10 cellular contexts compared by ENCODE assay signal in the genomic region with DNA sequence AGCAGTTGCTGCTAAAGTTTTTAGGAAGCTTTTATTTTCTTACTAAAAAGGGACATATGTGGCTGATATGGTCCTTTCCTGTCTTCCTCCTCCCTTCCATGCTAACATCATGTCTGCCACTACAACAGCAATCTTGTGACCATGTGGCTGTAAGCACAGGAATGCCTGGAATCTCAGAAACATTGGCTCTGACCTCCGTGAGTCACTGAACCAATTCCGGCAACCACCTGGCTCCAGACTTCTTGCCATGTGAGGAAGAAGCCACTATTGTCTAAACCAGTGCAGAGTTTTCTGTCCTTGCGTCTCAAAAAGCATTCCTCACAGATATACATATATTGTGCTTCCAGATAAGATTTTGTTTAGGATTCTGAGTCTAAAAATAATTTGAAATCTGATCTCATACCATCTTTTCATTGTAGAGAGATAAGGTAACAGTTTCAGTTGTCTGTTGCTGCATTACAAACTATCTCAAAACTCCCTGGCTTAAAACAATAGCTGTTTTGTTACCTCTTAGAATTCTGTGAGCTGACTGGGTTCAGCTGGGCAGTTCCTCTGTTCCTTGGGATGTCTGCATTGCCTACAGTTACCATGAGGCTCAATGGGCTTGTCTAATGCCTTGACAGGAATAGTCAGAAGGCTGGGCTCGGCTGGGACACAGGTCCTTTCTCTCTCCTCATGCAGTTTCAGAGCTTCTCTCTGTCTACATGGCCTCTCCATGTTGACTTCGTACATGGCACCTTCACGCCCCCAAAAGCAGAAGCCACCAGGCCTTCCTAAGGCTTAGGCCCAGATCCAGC.
DNase-seq lines count a peak whose midpoint lies in the region; ATAC-seq and TF ChIP-seq lines count a peak whose summit lies in the region.
"Had no signal": no experiment of that assay in that cellular context is flagged by ENCODE, and none has a peak within 500 bp of the region (broad histone marks: within the 10 kb centered on the region; RNA-seq: fewer than 3 reads in every experiment).

No MANE protein-coding gene starts in this region.

- peaks cover 38% of the 10 kb centered on the region for H3K4me1 Mint-ChIP-seq in nephron progenitor cell
- no peaks in the 10 kb centered on the region for H3K4me1 Mint-ChIP-seq in activated naive CD4-positive, alpha-beta T cell treated with anti-CD3 and anti-CD28 coated beads for 36 hours (ENCODE audit: low read depth)
- H3K4me1 Mint-ChIP-seq in activated CD4-positive, alpha-beta T cell treated with anti-CD3 and anti-CD28 coated beads, Interleukin-2, amount 10 ng/mL, durations not matched to agents 7 days and 5 days: no peaks in the 10 kb centered on the region
- H3K4me1 Mint-ChIP-seq: activated naive CD4-positive, alpha-beta T cell treated with anti-CD3 and anti-CD28 coated beads, Interleukin-2, amount 50 U/mL, for 24 hours; CD4-positive, alpha-beta memory T cell had no signal

- DNase-seq in AG09309 (ENCODE audit: low read depth) (peak; percentile 80), RPMI7951 (ENCODE audit: low read depth) (peak; percentile 97), fibroblast of mammary gland (ENCODE audit: low read depth) (peak; percentile 91), nephron progenitor cell (peak; percentile 38), medulla oblongata (ENCODE audit: extremely low spot score) (no peak)
- DNase-seq in activated naive CD4-positive, alpha-beta T cell treated with anti-CD3 and anti-CD28 coated beads for 36 hours: no peak
- no peak for DNase-seq in activated CD4-positive, alpha-beta T cell treated with anti-CD3 and anti-CD28 coated beads, Interleukin-2, amount 10 ng/mL, durations not matched to agents 7 days and 5 days
- DNase-seq: CD4-positive, alpha-beta memory T cell had no signal

- TF ChIP-seq CTCF in AG09309 (IDR thresholded peaks at IDR 0.05; ENCODE audit: control insufficient read depth, insufficient read depth, low read depth, low read length, missing control alignments) (no peak), fibroblast of mammary gland (conservative IDR thresholded peaks at IDR 0.05; ENCODE audit: control insufficient read depth, insufficient read depth, low read depth, low read length) (no peak), nephron progenitor cell (IDR thresholded peaks at IDR 0.05) (no peak)

- no peak overlapping the region for H3K4me3 Mint-ChIP-seq in nephron progenitor cell
- no peak overlapping the region for H3K4me3 Mint-ChIP-seq in activated naive CD4-positive, alpha-beta T cell treated with anti-CD3 and anti-CD28 coated beads for 36 hours
- no peak overlapping the region for H3K4me3 Mint-ChIP-seq in activated CD4-positive, alpha-beta T cell treated with anti-CD3 and anti-CD28 coated beads, Interleukin-2, amount 10 ng/mL, durations not matched to agents 7 days and 5 days
- H3K4me3 Mint-ChIP-seq: activated naive CD4-positive, alpha-beta T cell treated with anti-CD3 and anti-CD28 coated beads, Interleukin-2, amount 50 U/mL, for 24 hours; CD4-positive, alpha-beta memory T cell had no signal

- no peaks in the 10 kb centered on the region for H3K36me3 Mint-ChIP-seq in nephron progenitor cell (ENCODE audit: low read depth)
- no peaks in the 10 kb centered on the region for H3K36me3 Mint-ChIP-seq in activated naive CD4-positive, alpha-beta T cell treated with anti-CD3 and anti-CD28 coated beads for 36 hours (ENCODE audit: low read depth)
- no peaks in the 10 kb centered on the region for H3K36me3 Mint-ChIP-seq in activated CD4-positive, alpha-beta T cell treated with anti-CD3 and anti-CD28 coated beads, Interleukin-2, amount 10 ng/mL, durations not matched to agents 7 days and 5 days (ENCODE audit: low read depth)
- H3K36me3 Mint-ChIP-seq: activated naive CD4-positive, alpha-beta T cell treated with anti-CD3 and anti-CD28 coated beads, Interleukin-2, amount 50 U/mL, for 24 hours; CD4-positive, alpha-beta memory T cell had no signal

- no peak for ATAC-seq in GM19328 (IDR thresholded peaks at IDR 0.05; ENCODE audit: unreplicated experiment)

- no peak overlapping the region for H3K4me3 ChIP-seq in AG09309 (ENCODE audit: control insufficient read depth, low read depth, low read length)
- no peak overlapping the region for H3K4me3 ChIP-seq in fibroblast of mammary gland (ENCODE audit: control insufficient read depth, low read depth, low read length)

- H3K27me3 Mint-ChIP-seq in nephron progenitor cell (ENCODE audit: low read depth, poor library complexity): peaks cover 3% of the 10 kb centered on the region
- peaks cover 3% of the 10 kb centered on the region for H3K27me3 Mint-ChIP-seq in activated naive CD4-positive, alpha-beta T cell treated with anti-CD3 and anti-CD28 coated beads for 36 hours (ENCODE audit: low read depth)
- no peaks in the 10 kb centered on the region for H3K27me3 Mint-ChIP-seq in activated CD4-positive, alpha-beta T cell treated with anti-CD3 and anti-CD28 coated beads, Interleukin-2, amount 10 ng/mL, durations not matched to agents 7 days and 5 days

- POLR2A ChIA-PET in activated CD4-positive, alpha-beta T cell treated with anti-CD3 and anti-CD28 coated beads, Interleukin-2, amount 10 ng/mL, durations not matched to agents 7 days and 5 days (lab: Charles Lee): no interaction called here

- H3K27ac Mint-ChIP-seq in nephron progenitor cell: no peak overlapping the region
- no peak overlapping the region for H3K27ac Mint-ChIP-seq in activated naive CD4-positive, alpha-beta T cell treated with anti-CD3 and anti-CD28 coated beads for 36 hours
- H3K27ac Mint-ChIP-seq in activated CD4-positive, alpha-beta T cell treated with anti-CD3 and anti-CD28 coated beads, Interleukin-2, amount 10 ng/mL, durations not matched to agents 7 days and 5 days: no peak overlapping the region
- H3K27ac Mint-ChIP-seq: activated naive CD4-positive, alpha-beta T cell treated with anti-CD3 and anti-CD28 coated beads, Interleukin-2, amount 50 U/mL, for 24 hours; CD4-positive, alpha-beta memory T cell had no signal

- CTCF ChIA-PET in activated naive CD4-positive, alpha-beta T cell treated with anti-CD3 and anti-CD28 coated beads for 36 hours (lab: Charles Lee): interaction anchor here (0.7 kb wide), 1 partner anchor 748 kb away, joined by 3 read pairs; no protein-coding TSS in a partner anchor
- CTCF ChIA-PET in activated CD4-positive, alpha-beta T cell treated with anti-CD3 and anti-CD28 coated beads, Interleukin-2, amount 10 ng/mL, durations not matched to agents 7 days and 5 days (lab: Charles Lee): no interaction called here

- no peaks in the 10 kb centered on the region for H3K9me3 Mint-ChIP-seq in nephron progenitor cell
- no peaks in the 10 kb centered on the region for H3K9me3 Mint-ChIP-seq in activated naive CD4-positive, alpha-beta T cell treated with anti-CD3 and anti-CD28 coated beads for 36 hours
- no peaks in the 10 kb centered on the region for H3K9me3 Mint-ChIP-seq in activated CD4-positive, alpha-beta T cell treated with anti-CD3 and anti-CD28 coated beads, Interleukin-2, amount 10 ng/mL, durations not matched to agents 7 days and 5 days
- H3K9me3 Mint-ChIP-seq: activated naive CD4-positive, alpha-beta T cell treated with anti-CD3 and anti-CD28 coated beads, Interleukin-2, amount 50 U/mL, for 24 hours; CD4-positive, alpha-beta memory T cell had no signal

- intact Hi-C loops in activated naive CD4-positive, alpha-beta T cell treated with anti-CD3 and anti-CD28 coated beads for 36 hours (cut with micrococcal nuclease): no loop called here

Comparison
In these comparisons a context has a peak if more than half of its experiments do, and no peak if none do; other contexts are left out.
1. DNase-seq: peak in AG09309 (single experiment), RPMI7951 (single experiment), fibroblast of mammary gland (single experiment) and nephron progenitor cell (single experiment); none in activated naive CD4-positive, alpha-beta T cell treated with anti-CD3 and anti-CD28 coated beads for 36 hours (single experiment), medulla oblongata (single experiment) and activated CD4-positive, alpha-beta T cell treated with anti-CD3 and anti-CD28 coated beads, Interleukin-2, amount 10 ng/mL, durations not matched to agents 7 days and 5 days (single experiment).